In the genomic region with DNA sequence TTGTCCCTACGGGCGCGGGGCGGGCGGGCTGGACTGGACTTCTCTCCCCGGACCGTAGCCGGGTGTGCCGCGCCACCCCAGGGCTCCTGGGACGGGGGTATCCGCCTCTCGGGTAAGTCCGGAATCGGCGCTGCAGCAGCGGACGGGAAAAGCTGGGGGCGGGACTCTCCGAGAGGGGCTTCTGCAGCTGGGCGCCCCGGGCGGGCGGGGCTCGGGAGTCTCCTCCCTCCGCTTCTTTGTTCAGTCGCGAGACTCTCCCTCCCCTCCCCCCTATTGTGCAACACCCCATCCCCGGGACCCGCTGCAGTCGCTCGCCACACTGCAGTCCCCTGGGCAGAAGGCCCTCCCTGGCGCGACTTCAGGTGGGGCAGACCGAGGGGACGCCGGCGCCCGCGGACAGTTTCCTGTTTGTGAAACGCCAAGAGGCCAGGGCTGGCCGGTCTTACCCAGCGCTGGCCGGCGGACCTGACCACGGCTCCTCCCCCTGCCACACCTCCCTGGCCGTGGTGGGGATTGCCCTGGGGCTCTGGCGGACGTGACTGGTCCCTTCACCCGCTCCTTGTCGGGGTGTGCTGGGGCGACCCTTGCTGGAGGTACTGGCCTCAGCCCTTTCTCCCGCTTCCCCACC, we compare ENCODE assay signal across 8 cellular contexts. TPM values are rescaled to one million over a fixed set of nuclear protein-coding genes. Genes with fewer than 3 reads are reported as not detected.
DNase-seq lines count a peak whose midpoint lies in the region; ATAC-seq lines count a peak whose summit lies in the region.

No MANE protein-coding gene starts in this region.

- peak overlapping the region; percentile 71 for H3K27ac Mint-ChIP-seq in activated T-helper 2 cell treated with anti-CD3 and anti-CD28 coated beads, Interferon-gamma antibody, Interleukin-2, Interleukin-4, amounts not matched to agents 10 μg/mL and 5 μg/mL and 100 μg/mL, durations not matched to agents 14 hours and 24 hours and 36 hours
- H3K27ac Mint-ChIP-seq in natural killer cell treated with Interleukin-12 subunit alpha and Interleukin-12 subunit beta and Interleukin-15 and Interleukin-18, amount 100 ng/mL, for 72 hours, result peak overlapping the region; percentile 89 to 97
- peak overlapping the region; percentile 99 for H3K27ac Mint-ChIP-seq in stimulated activated naive B cell treated with anti-CD40 and anti-IgM and Interleukin-4, amounts not matched to agents 10 μg/mL and 1 μg/mL and 100 μg/mL, for 72 hours

- intact Hi-C loops in activated T-helper 2 cell treated with anti-CD3 and anti-CD28 coated beads, Interferon-gamma antibody, Interleukin-2, Interleukin-4, amounts not matched to agents 10 μg/mL and 5 μg/mL and 100 μg/mL, durations not matched to agents 14 hours and 24 hours and 36 hours (cut with micrococcal nuclease), result loop anchor here (5.0 to 10.0 kb wide), 2 partner anchors 61 to 697 kb away; no protein-coding TSS in a partner anchor

- H3K4me1 Mint-ChIP-seq in activated T-helper 2 cell treated with anti-CD3 and anti-CD28 coated beads, Interferon-gamma antibody, Interleukin-2, Interleukin-4, amounts not matched to agents 10 μg/mL and 5 μg/mL and 100 μg/mL, durations not matched to agents 14 hours and 24 hours and 36 hours (ENCODE audit: low read depth), result peaks cover 52% of the 10 kb centered on the region
- H3K4me1 Mint-ChIP-seq in natural killer cell treated with Interleukin-12 subunit alpha and Interleukin-12 subunit beta and Interleukin-15 and Interleukin-18, amount 100 ng/mL, for 72 hours (ENCODE audit: low read depth in 2 of 2), result peaks cover 14 to 16% of the 10 kb centered on the region in 2 donors
- H3K4me1 Mint-ChIP-seq in stimulated activated naive B cell treated with anti-CD40 and anti-IgM and Interleukin-4, amounts not matched to agents 10 μg/mL and 1 μg/mL and 100 μg/mL, for 72 hours, result peaks cover 35 to 65% of the 10 kb centered on the region in 2 donors

- H3K9me3 Mint-ChIP-seq in activated T-helper 2 cell treated with anti-CD3 and anti-CD28 coated beads, Interferon-gamma antibody, Interleukin-2, Interleukin-4, amounts not matched to agents 10 μg/mL and 5 μg/mL and 100 μg/mL, durations not matched to agents 14 hours and 24 hours and 36 hours, result no peaks in the 10 kb centered on the region
- no peaks in the 10 kb centered on the region for H3K9me3 Mint-ChIP-seq in natural killer cell treated with Interleukin-12 subunit alpha and Interleukin-12 subunit beta and Interleukin-15 and Interleukin-18, amount 100 ng/mL, for 72 hours
- no peaks in the 10 kb centered on the region for H3K9me3 Mint-ChIP-seq in stimulated activated naive B cell treated with anti-CD40 and anti-IgM and Interleukin-4, amounts not matched to agents 10 μg/mL and 1 μg/mL and 100 μg/mL, for 72 hours

- H3K27me3 Mint-ChIP-seq in activated T-helper 2 cell treated with anti-CD3 and anti-CD28 coated beads, Interferon-gamma antibody, Interleukin-2, Interleukin-4, amounts not matched to agents 10 μg/mL and 5 μg/mL and 100 μg/mL, durations not matched to agents 14 hours and 24 hours and 36 hours (ENCODE audit: low read depth), result no peaks in the 10 kb centered on the region
- no peaks in the 10 kb centered on the region for H3K27me3 Mint-ChIP-seq in natural killer cell treated with Interleukin-12 subunit alpha and Interleukin-12 subunit beta and Interleukin-15 and Interleukin-18, amount 100 ng/mL, for 72 hours
- H3K27me3 Mint-ChIP-seq in stimulated activated naive B cell treated with anti-CD40 and anti-IgM and Interleukin-4, amounts not matched to agents 10 μg/mL and 1 μg/mL and 100 μg/mL, for 72 hours, result no peaks in the 10 kb centered on the region

- H3K4me3 Mint-ChIP-seq in activated T-helper 2 cell treated with anti-CD3 and anti-CD28 coated beads, Interferon-gamma antibody, Interleukin-2, Interleukin-4, amounts not matched to agents 10 μg/mL and 5 μg/mL and 100 μg/mL, durations not matched to agents 14 hours and 24 hours and 36 hours (ENCODE audit: low read depth), result peak overlapping the region; percentile 96
- peak overlapping the region; percentile 94 for H3K4me3 Mint-ChIP-seq in natural killer cell treated with Interleukin-12 subunit alpha and Interleukin-12 subunit beta and Interleukin-15 and Interleukin-18, amount 100 ng/mL, for 72 hours
- H3K4me3 Mint-ChIP-seq in stimulated activated naive B cell treated with anti-CD40 and anti-IgM and Interleukin-4, amounts not matched to agents 10 μg/mL and 1 μg/mL and 100 μg/mL, for 72 hours, result peak overlapping the region; percentile 96 to 97

- peak; percentile 59 for ATAC-seq in GM21737 (IDR thresholded peaks at IDR 0.05; ENCODE audit: unreplicated experiment)
- ATAC-seq in natural killer cell treated with Interleukin-12 subunit alpha and Interleukin-12 subunit beta and Interleukin-15 and Interleukin-18, amount 100 ng/mL, for 72 hours, result peak; percentile 81 to 83
- ATAC-seq in stimulated activated naive B cell treated with anti-CD40 and anti-IgM and Interleukin-4, amounts not matched to agents 10 μg/mL and 1 μg/mL and 100 μg/mL, for 72 hours (replicated peaks), result peak; percentile 56 to 63

- DNase-seq in DMS153 (lab: John Stamatoyannopoulos, UW), result peak; percentile 47
- DNase-seq in KG1 (lab: John Stamatoyannopoulos, UW), result peak; percentile 75
- DNase-seq in RKO (ENCODE audit: low spot score), result peak; percentile 87
- peak; percentile 67 for DNase-seq in activated T-helper 2 cell treated with anti-CD3 and anti-CD28 coated beads, Interferon-gamma antibody, Interleukin-2, Interleukin-4, amounts not matched to agents 10 μg/mL and 5 μg/mL and 100 μg/mL, durations not matched to agents 14 hours and 24 hours and 36 hours (ENCODE audit: low spot score)
- DNase-seq in fibroblast of peridontal ligament (ENCODE audit: extremely low read depth), result peak; percentile 73
- DNase-seq in natural killer cell treated with Interleukin-12 subunit alpha and Interleukin-12 subunit beta and Interleukin-15 and Interleukin-18, amount 100 ng/mL, for 72 hours (ENCODE audit: low spot score), result peak; percentile 94
- DNase-seq in stimulated activated naive B cell treated with anti-CD40 and anti-IgM and Interleukin-4, amounts not matched to agents 10 μg/mL and 1 μg/mL and 100 μg/mL, for 72 hours, result peak; percentile 80

- H3K36me3 Mint-ChIP-seq in activated T-helper 2 cell treated with anti-CD3 and anti-CD28 coated beads, Interferon-gamma antibody, Interleukin-2, Interleukin-4, amounts not matched to agents 10 μg/mL and 5 μg/mL and 100 μg/mL, durations not matched to agents 14 hours and 24 hours and 36 hours (ENCODE audit: low read depth), result peaks cover 30% of the 10 kb centered on the region
- H3K36me3 Mint-ChIP-seq in natural killer cell treated with Interleukin-12 subunit alpha and Interleukin-12 subunit beta and Interleukin-15 and Interleukin-18, amount 100 ng/mL, for 72 hours, result peaks cover 10% of the 10 kb centered on the region
- H3K36me3 Mint-ChIP-seq in stimulated activated naive B cell treated with anti-CD40 and anti-IgM and Interleukin-4, amounts not matched to agents 10 μg/mL and 1 μg/mL and 100 μg/mL, for 72 hours, result peaks cover 20 to 32% of the 10 kb centered on the region in 2 donors

RNA-seq across cellular contexts. Expression of a gene that starts 1.0 kb away (rescaled TPM):
- total RNA-seq in activated T-helper 2 cell treated with anti-CD3 and anti-CD28 coated beads, Interferon-gamma antibody, Interleukin-2, Interleukin-4, amounts not matched to agents 10 μg/mL and 5 μg/mL and 100 μg/mL, durations not matched to agents 14 hours and 24 hours and 36 hours, result 34.3 and 35.2 TPM in 2 replicates
- 10 to 100 TPM; 10.3 to 29.0 TPM for total RNA-seq in natural killer cell treated with Interleukin-12 subunit alpha and Interleukin-12 subunit beta and Interleukin-15 and Interleukin-18, amount 100 ng/mL, for 72 hours

Comparison
In these comparisons a context has a peak if more than half of its experiments do, and no peak if none do; other contexts are left out.
1. Peak in every context shown above with its lines: DNase-seq and ATAC-seq.